ENCODE assay signal across 10 cellular contexts in the genomic region with DNA sequence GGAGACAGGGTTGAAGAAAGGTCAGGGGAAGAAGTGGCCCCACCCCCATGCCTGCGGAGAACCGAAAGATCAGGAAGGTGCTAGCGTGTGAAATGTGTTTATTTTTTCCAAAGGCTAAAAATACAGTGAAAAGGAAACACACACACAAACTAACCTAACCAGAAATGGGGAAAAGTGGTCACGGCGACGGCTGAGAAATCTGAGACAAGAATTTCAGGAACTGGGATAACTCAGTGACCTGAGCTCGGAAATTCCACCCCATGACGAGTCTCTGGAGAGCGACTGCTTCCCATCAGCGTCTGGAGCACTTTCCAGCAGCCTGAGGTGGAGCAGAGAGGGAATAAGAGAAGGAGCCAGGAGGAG. TPM values are rescaled to one million over a fixed set of nuclear protein-coding genes. Genes with fewer than 3 reads are reported as not detected.
DNase-seq lines count a peak whose midpoint lies in the region; ATAC-seq and TF ChIP-seq lines count a peak whose summit lies in the region.
"Had no signal": no experiment of that assay in that cellular context is flagged by ENCODE, and none has a peak within 500 bp of the region (broad histone marks: within the 10 kb centered on the region; RNA-seq: fewer than 3 reads in every experiment).

No MANE protein-coding gene starts in this region.

- H4K20me1 ChIP-seq in BLaER1 treated with 17β-estradiol and CSF1 and Interleukin-3, amounts not matched to agents 10 nM and 100 nM = no peaks in the 10 kb centered on the region

- H3K9me3 Mint-ChIP-seq in glutamatergic neuron (ENCODE audit: unreplicated experiment) (peaks cover 2% of the 10 kb centered on the region), nephron progenitor cell (no peaks in the 10 kb centered on the region)

- H3K27me3 Mint-ChIP-seq in glutamatergic neuron (ENCODE audit: unreplicated experiment) = peaks cover 2% of the 10 kb centered on the region
- peaks cover 6% of the 10 kb centered on the region for H3K27me3 Mint-ChIP-seq in nephron progenitor cell (ENCODE audit: low read depth, poor library complexity)

- H3K27ac ChIP-seq in BLaER1 treated with 17β-estradiol and CSF1 and Interleukin-3, amounts not matched to agents 10 nM and 100 nM = no peak overlapping the region
- peak overlapping the region in 2 of 5 donors; percentile 34 to 47 for H3K27ac ChIP-seq in adrenal gland

- peaks cover 16% of the 10 kb centered on the region for H3K4me1 Mint-ChIP-seq in glutamatergic neuron (ENCODE audit: low read depth, unreplicated experiment)
- H3K4me1 Mint-ChIP-seq in nephron progenitor cell = peaks cover 65% of the 10 kb centered on the region

- H3K9ac ChIP-seq in BLaER1 treated with 17β-estradiol and CSF1 and Interleukin-3, amounts not matched to agents 10 nM and 100 nM = no peak overlapping the region

- H3K36me3 ChIP-seq in BLaER1 treated with 17β-estradiol and CSF1 and Interleukin-3, amounts not matched to agents 10 nM and 100 nM = no peaks in the 10 kb centered on the region
- no peaks in the 10 kb centered on the region for H3K36me3 ChIP-seq in adrenal gland (replicated peaks in 1 of 2)

- H3K4me3 ChIP-seq in BLaER1 treated with 17β-estradiol and CSF1 and Interleukin-3, amounts not matched to agents 10 nM and 100 nM = no peak overlapping the region
- peak overlapping the region in 1 of 4 donors; percentile 20 for H3K4me3 ChIP-seq in adrenal gland

- H3K9me3 ChIP-seq in BLaER1 treated with 17β-estradiol and CSF1 and Interleukin-3, amounts not matched to agents 10 nM and 100 nM (replicated peaks in 1 of 11) = no peaks in the 10 kb centered on the region
- H3K9me3 ChIP-seq in adrenal gland (replicated peaks in 1 of 3) = no peaks in the 10 kb centered on the region

- peaks cover 7 to 10% (median 9%) of the 10 kb centered on the region in 10 experiments; a peak in 19 of 20 replicates for H3K4me1 ChIP-seq in BLaER1 treated with 17β-estradiol and CSF1 and Interleukin-3, amounts not matched to agents 10 nM and 100 nM
- H3K4me1 ChIP-seq in adrenal gland (replicated peaks in 1 of 2) = no peaks in the 10 kb centered on the region

- H3K27ac Mint-ChIP-seq in glutamatergic neuron (ENCODE audit: unreplicated experiment) (peak overlapping the region; percentile 29), nephron progenitor cell (peak overlapping the region; percentile 99)

- 31 to 39% (median 34%) methylated on average over 10 of the region's 10 CpGs for WGBS in adrenal gland, 4 donors

- H3K36me3 Mint-ChIP-seq in glutamatergic neuron (ENCODE audit: unreplicated experiment) (no peaks in the 10 kb centered on the region), nephron progenitor cell (ENCODE audit: low read depth) (no peaks in the 10 kb centered on the region)

- peak overlapping the region; percentile 8 to 60 (median 45); a peak in 20 of 22 replicates for H3K4me2 ChIP-seq in BLaER1 treated with 17β-estradiol and CSF1 and Interleukin-3, amounts not matched to agents 10 nM and 100 nM

- H3K4me3 Mint-ChIP-seq in glutamatergic neuron (ENCODE audit: unreplicated experiment) (no peak overlapping the region), nephron progenitor cell (peak overlapping the region; percentile 76)

- TF ChIP-seq POLR2A in adrenal gland (IDR thresholded peaks at IDR 0.05) = no peak

- ATAC-seq in HG03097 (IDR thresholded peaks at IDR 0.05; ENCODE audit: low FRiP score, unreplicated experiment) (no peak), HG02610 (IDR thresholded peaks at IDR 0.05; ENCODE audit: unreplicated experiment) (no peak), GM18867 (IDR thresholded peaks at IDR 0.05; ENCODE audit: unreplicated experiment) (no peak)

- peak in 4 of 7 donors; percentile 4 to 56 (median 22) for DNase-seq in adrenal gland
- no peak for DNase-seq in glutamatergic neuron
- peak; percentile 31 for DNase-seq in nephron progenitor cell
- no peak for DNase-seq in HK-2 (ENCODE audit: unreplicated experiment)
- DNase-seq: activated T-cell treated with anti-CD3 and anti-CD28 coated beads, Interleukin-2, amount 50 U/mL, for 48 hours; DMS79 had no signal

- TF ChIP-seq CTCF in adrenal gland (IDR thresholded peaks at IDR 0.05) (no peak), glutamatergic neuron (IDR thresholded peaks at IDR 0.05; ENCODE audit: partially characterized antibody, unreplicated experiment) (no peak), nephron progenitor cell (IDR thresholded peaks at IDR 0.05) (no peak)

- intact Hi-C loops in adrenal gland (cut with DNase I) = no loop called here

- H3K27me3 ChIP-seq in BLaER1 treated with 17β-estradiol and CSF1 and Interleukin-3, amounts not matched to agents 10 nM and 100 nM = peaks cover 9 to 36% (median 30%) of the 10 kb centered on the region in 11 experiments; a peak in 17 of 22 replicates
- H3K27me3 ChIP-seq in adrenal gland = no peaks in the 10 kb centered on the region

RNA-seq across cellular contexts. Expression of gene RND1, which starts 16.6 kb away (rescaled TPM):
- under 1 TPM in 3 of 8 donors, not detected in 5; 0.42 to 0.50 (median 0.43) TPM for total RNA-seq in adrenal gland
- 1 to 10 TPM in 1 of 3 donors, under 1 TPM in 2; 0.20 to 2.9 (median 0.72) TPM for polyA plus RNA-seq in adrenal gland
- total RNA-seq in glutamatergic neuron (ENCODE audit: unreplicated experiment) = 1.8 TPM

RNA-seq across cellular contexts. Expression of gene DDX23, which starts 30.3 kb away (rescaled TPM):
- total RNA-seq in adrenal gland (10 to 100 TPM; 47.1 to 75.9 (median 66.6) TPM), glutamatergic neuron (ENCODE audit: unreplicated experiment) (65.7 TPM)
- 10 to 100 TPM; 39.0 to 67.7 (median 46.3) TPM for polyA plus RNA-seq in adrenal gland

RNA-seq across cellular contexts. Expression of gene FKBP11, which starts 43.0 kb away (rescaled TPM):
- total RNA-seq in adrenal gland = 10 to 100 TPM in 6 of 8 donors, 1 to 10 TPM in 2; 4.1 to 49.7 (median 20.0) TPM
- polyA plus RNA-seq in adrenal gland = 100 to 1,000 TPM in 1 of 3 donors, 10 to 100 TPM in 2; 52.9 to 118 (median 64.4) TPM
- 12.3 TPM for total RNA-seq in glutamatergic neuron (ENCODE audit: unreplicated experiment)

Comparison
In these comparisons a context has a peak if more than half of its experiments do, and no peak if none do; other contexts are left out.
1. DNase-seq: peak in adrenal gland (4 of 7) and nephron progenitor cell (single experiment); none in glutamatergic neuron (single experiment) and HK-2 (single experiment).